Comparison of ENCODE assay signal across 8 cellular contexts in the genomic region with DNA sequence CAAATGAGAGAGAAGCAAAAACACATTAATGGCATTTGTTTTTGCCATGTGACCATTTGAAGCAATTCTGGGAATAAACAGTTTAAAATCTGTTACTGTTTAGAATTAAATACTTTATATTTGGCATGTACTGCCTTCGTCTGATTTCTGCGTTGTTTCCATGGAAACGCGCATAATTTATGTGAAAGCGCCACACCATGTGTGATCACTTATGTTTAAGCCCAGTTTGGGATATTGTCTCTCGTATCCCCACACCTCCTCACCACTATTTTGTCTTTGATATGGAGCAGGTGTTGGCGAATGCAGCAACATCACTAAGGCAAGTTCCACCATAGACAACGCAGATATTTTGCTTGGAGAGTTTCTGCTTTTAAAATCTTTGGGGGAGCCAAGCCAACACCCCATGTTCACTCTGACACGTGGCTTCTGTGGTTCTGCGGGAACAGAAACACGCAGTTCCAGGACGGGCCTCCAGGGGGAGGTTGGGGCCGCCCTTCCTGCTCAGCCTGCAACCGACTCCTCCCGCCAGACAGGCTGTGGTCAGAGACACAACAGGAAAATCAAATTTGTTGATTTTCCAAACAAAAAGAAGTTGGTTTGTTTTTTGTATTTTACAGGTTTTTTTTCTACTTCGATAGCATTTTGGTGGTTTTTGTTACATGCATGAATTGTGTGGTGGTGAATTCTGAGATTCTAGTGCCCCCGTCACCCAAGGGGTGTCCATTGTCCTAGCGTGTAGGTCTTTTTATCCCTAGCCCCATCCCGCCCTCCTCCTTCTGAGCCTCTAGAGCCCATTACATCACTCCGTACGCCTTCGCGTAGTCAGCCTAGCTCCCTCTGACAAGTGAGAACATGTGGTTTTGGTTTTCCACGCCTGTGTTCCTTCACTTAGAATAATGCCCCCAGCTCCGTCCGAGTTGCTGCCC.
DNase-seq lines count a peak whose midpoint lies in the region; ATAC-seq and TF ChIP-seq lines count a peak whose summit lies in the region.

No MANE protein-coding gene starts in this region.

- TF ChIP-seq RAD21 in neural cell (conservative IDR thresholded peaks at IDR 0.05) = peak; percentile 48

- no peaks in the 10 kb centered on the region for H3K36me3 ChIP-seq in neural cell (ENCODE audit: insufficient read depth, low read length)

- H3K27ac ChIP-seq in neural cell (ENCODE audit: low read length) (no peak overlapping the region), substantia nigra (ENCODE audit: low read depth, low read length, poor library complexity, severe bottlenecking) (peak overlapping the region; percentile 32)

- no peaks in the 10 kb centered on the region for H3K9me3 Mint-ChIP-seq in activated T-cell treated with anti-CD3 and anti-CD28 coated beads, Interleukin-2, amount 50 U/mL, for 24 hours

- H3K27me3 Mint-ChIP-seq in activated T-cell treated with anti-CD3 and anti-CD28 coated beads, Interleukin-2, amount 50 U/mL, for 24 hours = no peaks in the 10 kb centered on the region

- no peaks in the 10 kb centered on the region for H3K9me3 ChIP-seq in neural cell (ENCODE audit: low read length)

- no peak overlapping the region for H3K4me2 ChIP-seq in neural cell (ENCODE audit: low read length)

- no peak overlapping the region for H3K9ac ChIP-seq in neural cell (ENCODE audit: low read length)

- H3K4me1 Mint-ChIP-seq in activated T-cell treated with anti-CD3 and anti-CD28 coated beads, Interleukin-2, amount 50 U/mL, for 24 hours (ENCODE audit: low read depth) = peaks cover 52% of the 10 kb centered on the region

- H4K20me1 ChIP-seq in neural cell (ENCODE audit: insufficient read depth) = no peaks in the 10 kb centered on the region

- peak; percentile 63 for TF ChIP-seq CTCF in neural cell (IDR thresholded peaks at IDR 0.05; ENCODE audit: poor library complexity, severe bottlenecking)

- no peak overlapping the region for H3K27ac Mint-ChIP-seq in activated T-cell treated with anti-CD3 and anti-CD28 coated beads, Interleukin-2, amount 50 U/mL, for 24 hours

- TF ChIP-seq EP300 in neural cell (conservative IDR thresholded peaks at IDR 0.05; ENCODE audit: poor library complexity, severe bottlenecking) = no peak

- H2AFZ ChIP-seq in neural cell (ENCODE audit: low read depth, low read length) = no peak overlapping the region

- no peaks in the 10 kb centered on the region for H3K36me3 Mint-ChIP-seq in activated T-cell treated with anti-CD3 and anti-CD28 coated beads, Interleukin-2, amount 50 U/mL, for 24 hours (ENCODE audit: low read depth)

- H3K9me2 ChIP-seq in neural cell (ENCODE audit: insufficient read depth, low read length) = no peaks in the 10 kb centered on the region

- ATAC-seq in HG03460 (IDR thresholded peaks at IDR 0.05; ENCODE audit: unreplicated experiment) = no peak

- no peak overlapping the region for H3K4me3 Mint-ChIP-seq in activated T-cell treated with anti-CD3 and anti-CD28 coated beads, Interleukin-2, amount 50 U/mL, for 24 hours

- no peaks in the 10 kb centered on the region for H3K79me2 ChIP-seq in neural cell (replicated peaks; ENCODE audit: insufficient read depth, low read length)

- no peaks in the 10 kb centered on the region for H3F3A ChIP-seq in neural cell (ENCODE audit: insufficient read depth, low read length, poor library complexity, severe bottlenecking)

- H3K27me3 ChIP-seq in neural cell (ENCODE audit: insufficient read depth, low read depth, low read length) = no peaks in the 10 kb centered on the region

- no peak overlapping the region for H3K4me3 ChIP-seq in neural cell (ENCODE audit: low read length)

- DNase-seq in NOMO-1 (lab: John Stamatoyannopoulos, UW; ENCODE audit: unreplicated experiment in 2 of 2) (peak; percentile 28 to 66), NOMO-1 treated with dmso at 0.1 percent for 144 hours (lab: John Stamatoyannopoulos, UW; ENCODE audit: unreplicated experiment) (no peak), NCI-H526 (lab: John Stamatoyannopoulos, UW) (peak; percentile 23 to 79), fibroblast of gingiva (ENCODE audit: low read depth) (peak; percentile 49), substantia nigra (lab: John Stamatoyannopoulos, UW) (peak in 45 of 49 donors; percentile 9 to 85 (median 70))
- DNase-seq in activated T-cell treated with anti-CD3 and anti-CD28 coated beads, Interleukin-2, amount 50 U/mL, for 24 hours = peak; percentile 75

TF ChIP-seq in neural cell, 6 proteins besides CTCF, POLR2A, EP300 and RAD21:
- TF ChIP-seq POLR2AphosphoS5 (IDR thresholded peaks at IDR 0.05) (no peak), SMC3 (conservative IDR thresholded peaks at IDR 0.05; ENCODE audit: poor library complexity) (peak; percentile 55), MXI1 (conservative IDR thresholded peaks at IDR 0.05; ENCODE audit: poor library complexity, severe bottlenecking) (no peak), EZH2 (IDR thresholded peaks at IDR 0.05; ENCODE audit: borderline replicate concordance, insufficient read depth, low read length, poor library complexity, severe bottlenecking) (no peak)
